In genomic region chr13:40370662-40371061, GRCh38 we compare ENCODE assay signal across 18 cellular contexts.
"Had no signal": no experiment of that assay in that cellular context is flagged by ENCODE, and none has a peak within 500 bp of the region (broad histone marks: within the 10 kb centered on the region; RNA-seq: fewer than 3 reads in every experiment).

No MANE protein-coding gene starts in this region.

- H3K4me3 Mint-ChIP-seq: stimulated activated naive B cell treated with anti-CD40 and anti-IgM and Interleukin-4, amounts not matched to agents 10 μg/mL and 1 μg/mL and 100 μg/mL, for 72 hours; type B pancreatic cell had no signal

- DNase-seq: activated CD4-positive, CD25-positive, alpha-beta regulatory T cell; activated effector memory CD4-positive, alpha-beta T cell treated with Interleukin-2 at 50 U/mL for 16 hours; anterior cingulate cortex; brain microvascular endothelial cell; cortex of kidney; effector CD4-positive, alpha-beta T cell; foreskin fibroblast; glutamatergic neuron; hypothalamus; left ventricle myocardium inferior; mucosa of descending colon; naive thymus-derived CD8-positive, alpha-beta T cell; posterior cingulate gyrus; stimulated activated naive B cell treated with anti-CD40 and anti-IgM and Interleukin-4, amounts not matched to agents 10 μg/mL and 1 μg/mL and 100 μg/mL, for 72 hours had no signal

- H3K27me3 ChIP-seq: brain microvascular endothelial cell, suprapubic skin had no signal

- H3K36me3 Mint-ChIP-seq: type B pancreatic cell had no signal

- H3K4me1 ChIP-seq: suprapubic skin had no signal

- H3K27me3 Mint-ChIP-seq: naive thymus-derived CD8-positive, alpha-beta T cell; stimulated activated naive B cell treated with anti-CD40 and anti-IgM and Interleukin-4, amounts not matched to agents 10 μg/mL and 1 μg/mL and 100 μg/mL, for 72 hours; type B pancreatic cell had no signal

- H3K27ac ChIP-seq: brain microvascular endothelial cell, left ventricle myocardium inferior, neutrophil, suprapubic skin had no signal

- H3K9me3 Mint-ChIP-seq: type B pancreatic cell had no signal

- ATAC-seq: mucosa of descending colon; naive thymus-derived CD8-positive, alpha-beta T cell had no signal

- H3K36me3 ChIP-seq: brain microvascular endothelial cell, left ventricle myocardium inferior, neutrophil, suprapubic skin had no signal

- H3K27ac Mint-ChIP-seq: activated naive CD4-positive, alpha-beta T cell treated with anti-CD3 and anti-CD28 coated beads, Interleukin-2, amount 50 U/mL, for 72 hours; stimulated activated naive B cell treated with anti-CD40 and anti-IgM and Interleukin-4, amounts not matched to agents 10 μg/mL and 1 μg/mL and 100 μg/mL, for 72 hours; type B pancreatic cell had no signal

- H3K9me3 ChIP-seq: left ventricle myocardium inferior, mucosa of descending colon, neutrophil, suprapubic skin had no signal

- H3K4me3 ChIP-seq: left ventricle myocardium inferior, mucosa of descending colon, suprapubic skin had no signal
